In the genomic region with DNA sequence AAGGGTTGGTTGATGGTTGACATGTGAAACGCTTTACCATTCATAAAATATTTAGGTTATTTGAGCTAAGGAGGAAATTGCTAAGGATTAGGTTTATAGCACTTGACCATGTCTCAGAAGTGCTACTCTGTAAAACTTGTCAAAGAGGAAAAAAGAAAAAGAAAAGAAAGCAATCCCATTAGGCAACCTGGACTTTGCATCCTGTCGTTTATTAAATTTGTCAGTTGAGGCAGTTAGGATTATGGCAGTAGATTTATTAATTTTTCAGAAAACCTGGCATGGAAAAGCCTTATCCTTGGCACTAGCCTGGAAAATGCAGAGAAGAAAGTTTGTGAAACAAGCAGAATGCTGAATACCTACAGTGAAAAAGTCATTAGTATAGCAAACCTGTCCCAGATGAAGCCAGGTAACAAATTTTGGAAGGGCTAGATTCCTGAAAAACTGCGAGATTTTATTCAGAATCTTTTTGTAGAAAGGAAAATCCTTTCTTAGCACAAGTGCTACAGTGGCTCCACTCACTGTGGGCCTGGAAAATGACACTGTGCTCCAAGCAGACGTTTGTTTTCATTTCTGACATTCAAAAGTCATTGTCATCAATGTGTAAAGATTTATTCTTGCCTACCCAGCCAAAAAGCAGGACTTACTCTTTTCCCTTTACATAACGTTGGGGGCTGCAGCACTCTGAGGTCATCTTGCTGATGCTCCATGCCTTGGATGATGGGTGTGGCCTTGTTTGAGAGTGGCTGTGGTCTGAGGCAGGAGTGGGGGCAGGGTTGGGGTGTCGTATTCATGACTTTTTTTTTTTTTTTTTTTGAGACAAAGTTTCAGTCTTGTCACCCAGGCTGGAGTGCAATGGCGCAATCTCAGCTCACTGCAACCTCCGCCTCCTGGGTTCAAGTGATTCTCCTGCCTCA, we compare ENCODE assay signal across 1 cellular context.
TF ChIP-seq lines count a peak whose summit lies in the region.

No MANE protein-coding gene starts in this region.

TF ChIP-seq in IMR-90, 13 proteins besides CTCF, POLR2A, EP300 and RAD21 (continued from another document):
- TF ChIP-seq BHLHE40 (IDR thresholded peaks at IDR 0.05; ENCODE audit: low read depth, low read length): no peak
